In the genomic region with DNA sequence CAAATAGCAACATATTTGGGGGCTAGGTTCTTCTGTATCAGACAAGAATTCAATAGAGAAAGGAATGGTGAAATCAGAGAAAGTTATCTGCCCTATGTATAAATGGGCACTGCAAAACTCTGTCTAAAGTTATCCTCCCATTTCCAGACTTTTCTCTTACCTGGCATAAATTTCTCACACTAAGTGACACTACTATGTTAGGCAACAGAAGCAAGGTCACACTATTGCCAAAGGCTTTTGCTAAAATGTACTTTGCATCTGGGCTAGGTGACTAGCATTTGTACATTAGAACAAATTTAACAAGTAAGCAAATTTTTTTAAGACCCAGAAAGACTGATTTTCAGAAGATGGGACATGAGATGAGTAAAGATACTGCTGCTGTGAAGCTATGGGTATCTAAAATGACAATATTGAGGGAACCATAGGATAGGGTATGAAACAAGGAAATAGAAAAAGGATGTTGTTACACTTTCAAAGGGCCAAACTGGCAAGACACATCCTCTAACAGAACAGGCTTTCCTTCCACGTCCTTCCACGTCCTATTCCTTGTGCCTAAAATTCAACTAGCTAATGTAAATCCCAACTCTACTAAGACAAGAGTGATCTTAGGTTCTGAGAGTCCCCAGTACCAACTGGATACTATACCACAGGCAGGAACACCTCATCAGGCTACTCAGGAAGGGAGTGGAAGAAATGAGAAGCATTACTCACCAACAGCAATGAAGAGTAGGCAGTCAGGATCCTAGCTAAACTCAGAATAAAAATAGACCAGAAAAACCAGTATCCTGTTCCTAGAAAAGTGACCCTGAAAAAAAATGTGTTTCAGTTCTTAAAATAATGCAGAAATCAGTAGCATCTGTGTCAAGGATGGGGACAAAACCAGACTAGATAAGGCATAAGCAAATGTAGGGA, we compare ENCODE assay signal across 20 cellular contexts. TPM values are rescaled to one million over a fixed set of nuclear protein-coding genes. Genes with fewer than 3 reads are reported as not detected.
DNase-seq lines count a peak whose midpoint lies in the region; ATAC-seq, FAIRE-seq and TF ChIP-seq lines count a peak whose summit lies in the region.
"Had no signal": no experiment of that assay in that cellular context is flagged by ENCODE, and none has a peak within 500 bp of the region (broad histone marks: within the 10 kb centered on the region; RNA-seq: fewer than 3 reads in every experiment).

No MANE protein-coding gene starts in this region.

- H3K9me3 Mint-ChIP-seq in Calu3 (ENCODE audit: low read depth, unreplicated experiment) (no peaks in the 10 kb centered on the region), astrocyte (ENCODE audit: unreplicated experiment) (no peaks in the 10 kb centered on the region)
- H3K9me3 Mint-ChIP-seq in stimulated activated naive CD8-positive, alpha-beta T cell treated with anti-CD3 and anti-CD28 coated beads, Interleukin-15, amount 100 ng/mL, for 72 hours, result no peaks in the 10 kb centered on the region
- H3K9me3 Mint-ChIP-seq: activated CD4-positive, alpha-beta memory T cell treated with anti-CD3 and anti-CD28 coated beads, Interleukin-2, amount 10 ng/mL, durations not matched to agents 7 days and 5 days; neural progenitor cell; stimulated activated effector memory CD8-positive, alpha-beta T cell treated with anti-CD3 and anti-CD28 coated beads, Interleukin-12 subunit alpha, Interleukin-12 subunit beta, amount 100 ng/mL, for 72 hours had no signal

- no peaks in the 10 kb centered on the region for H3K79me2 ChIP-seq in astrocyte (ENCODE audit: insufficient read depth, low read length)

- H3K4me2 ChIP-seq in astrocyte (ENCODE audit: low read length), result no peak overlapping the region
- H3K4me2 ChIP-seq: neural progenitor cell had no signal

- no peak for ATAC-seq in HG02973 (IDR thresholded peaks at IDR 0.05; ENCODE audit: unreplicated experiment)
- no peak for ATAC-seq in stimulated activated naive CD8-positive, alpha-beta T cell treated with anti-CD3 and anti-CD28 coated beads, Interleukin-15, amount 100 ng/mL, for 72 hours
- ATAC-seq in stimulated activated naive CD8-positive, alpha-beta T cell treated with anti-CD3 and anti-CD28 coated beads, Interleukin-15, Interleukin-2, amounts not matched to agents 100 U/mL and 50 U/mL, for 24 hours, result no peak
- no peak for ATAC-seq in left colon
- ATAC-seq: stimulated activated effector memory CD8-positive, alpha-beta T cell treated with anti-CD3 and anti-CD28 coated beads, Interleukin-12 subunit alpha, Interleukin-12 subunit beta, amount 100 ng/mL, for 72 hours had no signal

- H3K9me3 ChIP-seq in astrocyte (ENCODE audit: insufficient read depth, low read depth, low read length), result no peaks in the 10 kb centered on the region
- H3K9me3 ChIP-seq: colonic mucosa, sigmoid colon had no signal

- CTCF ChIA-PET in Calu3 (lab: Charles Lee), result no interaction called here

- H3K36me3 Mint-ChIP-seq in Calu3 (ENCODE audit: insufficient read depth, unreplicated experiment) (no peaks in the 10 kb centered on the region), astrocyte (ENCODE audit: low read depth, unreplicated experiment) (no peaks in the 10 kb centered on the region)
- H3K36me3 Mint-ChIP-seq: neural progenitor cell; stimulated activated effector memory CD8-positive, alpha-beta T cell treated with anti-CD3 and anti-CD28 coated beads, Interleukin-12 subunit alpha, Interleukin-12 subunit beta, amount 100 ng/mL, for 72 hours had no signal

- H3K9ac ChIP-seq in astrocyte (ENCODE audit: low read length), result no peak overlapping the region
- H3K9ac ChIP-seq: neural progenitor cell had no signal

- no peak for DNase-seq in Calu3
- DNase-seq in M059J (ENCODE audit: low read depth), result peak; percentile 29
- DNase-seq in astrocyte (ENCODE audit: low read depth), result peak; percentile 42
- DNase-seq in kidney tubule cell (ENCODE audit: low spot score), result peak; percentile 25
- no peak for DNase-seq in stimulated activated naive CD8-positive, alpha-beta T cell treated with anti-CD3 and anti-CD28 coated beads, Interleukin-15, amount 100 ng/mL, for 72 hours
- DNase-seq in stimulated activated naive CD8-positive, alpha-beta T cell treated with anti-CD3 and anti-CD28 coated beads, Interleukin-15, Interleukin-2, amounts not matched to agents 100 U/mL and 50 U/mL, for 24 hours, result no peak
- no peak for DNase-seq in left colon
- DNase-seq: activated CD4-positive, alpha-beta memory T cell treated with anti-CD3 and anti-CD28 coated beads, Interleukin-2, amount 10 ng/mL, durations not matched to agents 7 days and 5 days; amniotic stem cell; colonic mucosa; DMS 273 treated with DMSO at 0.1 percent for 48 hours; KG1; NCI-H187; sigmoid colon; T1000 had no signal

- no peaks in the 10 kb centered on the region for H3K4me1 ChIP-seq in astrocyte (ENCODE audit: insufficient read depth, low read length)
- H3K4me1 ChIP-seq: colonic mucosa, neural progenitor cell, sigmoid colon had no signal

- H2AFZ ChIP-seq in astrocyte (ENCODE audit: low read depth, low read length), result peak overlapping the region; percentile 21
- H2AFZ ChIP-seq: neural progenitor cell had no signal

- TF ChIP-seq CTCF in Calu3 (IDR thresholded peaks at IDR 0.05; ENCODE audit: unreplicated experiment) (no peak), astrocyte (IDR thresholded peaks at IDR 0.05; ENCODE audit: insufficient read depth, low read depth, low read length) (no peak)

- intact Hi-C loops in Calu3 (cut with micrococcal nuclease; ENCODE audit: unreplicated experiment), result no loop called here
- intact Hi-C loops in left colon (cut with DNase I, micrococcal nuclease), result no loop called here

- H3K36me3 ChIP-seq in astrocyte (ENCODE audit: insufficient read depth, low read length), result no peaks in the 10 kb centered on the region
- H3K36me3 ChIP-seq: colonic mucosa, neural progenitor cell, sigmoid colon had no signal

- H3K27me3 ChIP-seq in astrocyte (ENCODE audit: insufficient read depth, low read length), result no peaks in the 10 kb centered on the region
- H3K27me3 ChIP-seq: colonic mucosa, neural progenitor cell, sigmoid colon had no signal

- BruUV-seq in Calu3 (replicated peaks; lab: Mats Ljungman, UMichigan), result no TSS peak

- H4K20me1 ChIP-seq in astrocyte (ENCODE audit: insufficient read depth, low read length), result no peaks in the 10 kb centered on the region

- H3K27ac Mint-ChIP-seq in Calu3 (ENCODE audit: unreplicated experiment) (peak overlapping the region; percentile 68), astrocyte (ENCODE audit: unreplicated experiment) (no peak overlapping the region)
- H3K27ac Mint-ChIP-seq in stimulated activated naive CD8-positive, alpha-beta T cell treated with anti-CD3 and anti-CD28 coated beads, Interleukin-15, amount 100 ng/mL, for 72 hours, result no peak overlapping the region
- H3K27ac Mint-ChIP-seq: activated CD4-positive, alpha-beta memory T cell treated with anti-CD3 and anti-CD28 coated beads, Interleukin-2, amount 10 ng/mL, durations not matched to agents 7 days and 5 days; neural progenitor cell; stimulated activated effector memory CD8-positive, alpha-beta T cell treated with anti-CD3 and anti-CD28 coated beads, Interleukin-12 subunit alpha, Interleukin-12 subunit beta, amount 100 ng/mL, for 72 hours had no signal

- peak; percentile 60 for FAIRE-seq in astrocyte (lab: Jason Lieb, UNC)
- FAIRE-seq: H1 had no signal

- no peaks in the 10 kb centered on the region for H3K27me3 Mint-ChIP-seq in Calu3 (ENCODE audit: unreplicated experiment)
- peaks cover 8% of the 10 kb centered on the region for H3K27me3 Mint-ChIP-seq in astrocyte (ENCODE audit: low read depth, unreplicated experiment)
- H3K27me3 Mint-ChIP-seq in stimulated activated naive CD8-positive, alpha-beta T cell treated with anti-CD3 and anti-CD28 coated beads, Interleukin-15, amount 100 ng/mL, for 72 hours, result peaks cover 9% of the 10 kb centered on the region

- H3K4me1 Mint-ChIP-seq in Calu3 (ENCODE audit: low read depth, unreplicated experiment) (peaks cover 17% of the 10 kb centered on the region), astrocyte (ENCODE audit: low read depth, unreplicated experiment) (peaks cover 5% of the 10 kb centered on the region)
- H3K4me1 Mint-ChIP-seq in stimulated activated naive CD8-positive, alpha-beta T cell treated with anti-CD3 and anti-CD28 coated beads, Interleukin-15, amount 100 ng/mL, for 72 hours, result no peaks in the 10 kb centered on the region
- H3K4me1 Mint-ChIP-seq: activated CD4-positive, alpha-beta memory T cell treated with anti-CD3 and anti-CD28 coated beads, Interleukin-2, amount 10 ng/mL, durations not matched to agents 7 days and 5 days; neural progenitor cell; stimulated activated effector memory CD8-positive, alpha-beta T cell treated with anti-CD3 and anti-CD28 coated beads, Interleukin-12 subunit alpha, Interleukin-12 subunit beta, amount 100 ng/mL, for 72 hours had no signal

- no peak overlapping the region for H3K4me3 ChIP-seq in astrocyte (ENCODE audit: insufficient read depth, low read depth, low read length)
- H3K4me3 ChIP-seq: colonic mucosa, neural progenitor cell, sigmoid colon had no signal

- H3K4me3 Mint-ChIP-seq in Calu3 (ENCODE audit: low read depth, unreplicated experiment) (no peak overlapping the region), astrocyte (ENCODE audit: unreplicated experiment) (no peak overlapping the region)
- no peak overlapping the region for H3K4me3 Mint-ChIP-seq in stimulated activated naive CD8-positive, alpha-beta T cell treated with anti-CD3 and anti-CD28 coated beads, Interleukin-15, amount 100 ng/mL, for 72 hours
- H3K4me3 Mint-ChIP-seq: activated CD4-positive, alpha-beta memory T cell treated with anti-CD3 and anti-CD28 coated beads, Interleukin-2, amount 10 ng/mL, durations not matched to agents 7 days and 5 days; neural progenitor cell; stimulated activated effector memory CD8-positive, alpha-beta T cell treated with anti-CD3 and anti-CD28 coated beads, Interleukin-12 subunit alpha, Interleukin-12 subunit beta, amount 100 ng/mL, for 72 hours had no signal

- H3K27ac ChIP-seq in astrocyte (ENCODE audit: low read depth, low read length), result no peak overlapping the region
- H3K27ac ChIP-seq: colonic mucosa, neural progenitor cell, sigmoid colon had no signal

RNA-seq across cellular contexts. Expression of gene GDPD4, which starts 22.6 kb away (rescaled TPM):
- not detected in 2 replicates for total RNA-seq in Calu3 (2022)
- not detected in 2 replicates for total RNA-seq in M059J (2014; rRNA removed; shearing (Covaris generic))
- total RNA-seq in astrocyte, result not detected in 2 replicates
- not detected for total RNA-seq in left colon
- total RNA-seq: activated CD4-positive, alpha-beta memory T cell treated with anti-CD3 and anti-CD28 coated beads, Interleukin-2, amount 10 ng/mL, durations not matched to agents 7 days and 5 days; colonic mucosa; H1; mesenteric fat pad; sigmoid colon had no signal

Comparison
In these comparisons a context has a peak if more than half of its experiments do, and no peak if none do; other contexts are left out.
1. DNase-seq: peak in M059J (single experiment), astrocyte (single experiment) and kidney tubule cell (single experiment); none in Calu3 (single experiment), stimulated activated naive CD8-positive, alpha-beta T cell treated with anti-CD3 and anti-CD28 coated beads, Interleukin-15, amount 100 ng/mL, for 72 hours (0 of 2), stimulated activated naive CD8-positive, alpha-beta T cell treated with anti-CD3 and anti-CD28 coated beads, Interleukin-15, Interleukin-2, amounts not matched to agents 100 U/mL and 50 U/mL, for 24 hours (single experiment) and left colon (0 of 2).